In the genomic region with DNA sequence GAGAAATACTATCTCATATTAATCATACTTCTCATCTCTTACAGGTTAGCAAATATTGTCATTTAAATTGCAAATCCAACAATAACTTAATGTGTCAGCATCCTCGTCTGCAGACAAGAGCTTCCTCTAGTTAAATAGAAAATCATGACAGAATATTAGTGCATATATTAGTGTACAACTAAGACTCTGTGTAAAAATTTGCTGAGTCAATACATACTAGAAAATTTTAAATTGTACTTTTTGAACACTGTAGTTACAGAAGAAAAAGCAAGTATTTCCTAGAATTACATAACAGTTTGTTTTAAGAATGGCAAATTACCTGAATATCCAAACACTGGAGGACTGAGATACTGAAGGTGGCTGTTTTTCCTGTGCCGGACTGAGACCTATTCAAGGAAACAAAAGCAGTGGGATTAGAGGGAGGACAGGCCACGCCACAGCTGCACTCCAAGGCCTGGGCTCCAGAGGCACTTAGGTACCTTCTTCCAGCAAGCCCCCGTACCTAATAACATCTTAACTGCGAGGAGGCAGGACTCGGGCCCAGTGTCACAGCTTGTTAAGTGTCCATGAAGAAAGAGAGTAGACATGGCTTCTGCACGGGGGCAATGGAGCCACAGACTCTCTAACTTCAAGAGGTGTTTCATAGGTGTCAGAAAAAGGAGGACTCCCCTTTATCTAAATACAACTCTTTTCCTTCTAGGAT, we compare ENCODE assay signal across 22 cellular contexts. TPM values are rescaled to one million over a fixed set of nuclear protein-coding genes. Genes with fewer than 3 reads are reported as not detected.
DNase-seq lines count a peak whose midpoint lies in the region; TF ChIP-seq lines count a peak whose summit lies in the region.
"Had no signal": no experiment of that assay in that cellular context is flagged by ENCODE, and none has a peak within 500 bp of the region (broad histone marks: within the 10 kb centered on the region; RNA-seq: fewer than 3 reads in every experiment).

No MANE protein-coding gene starts in this region.

- CTCF ChIA-PET in activated naive CD4-positive, alpha-beta T cell treated with anti-CD3 and anti-CD28 coated beads for 36 hours (lab: Charles Lee): no interaction called here

- peaks cover 60% of the 10 kb centered on the region for H3K79me2 ChIP-seq in Loucy (ENCODE audit: insufficient read depth, low read length)

- H3K9me2 ChIP-seq in Loucy (replicated peaks; ENCODE audit: low read depth, low read length): no peaks in the 10 kb centered on the region

- H3K9me3 Mint-ChIP-seq in activated naive CD4-positive, alpha-beta T cell treated with anti-CD3 and anti-CD28 coated beads, Interleukin-2, amount 50 U/mL, for 24 hours: no peaks in the 10 kb centered on the region
- no peaks in the 10 kb centered on the region for H3K9me3 Mint-ChIP-seq in activated naive CD4-positive, alpha-beta T cell treated with anti-CD3 and anti-CD28 coated beads for 36 hours
- H3K9me3 Mint-ChIP-seq in endodermal cell: no peaks in the 10 kb centered on the region
- H3K9me3 Mint-ChIP-seq: CD4-positive, alpha-beta T cell had no signal

- 96% methylated on average over 4 to 6 of the region's 7 CpGs for WGBS in endodermal cell (ENCODE audit: insufficient coverage in 1 of 2, insufficient read length in 1 of 2), 2 experiments
- WGBS in sigmoid colon, 2 donors: 93% methylated on average over 7 of the region's 7 CpGs

- no peak overlapping the region for H2AFZ ChIP-seq in Loucy (ENCODE audit: low read length)

- peaks cover 74% of the 10 kb centered on the region for H3K36me3 ChIP-seq in Loucy (ENCODE audit: insufficient read depth, low read length)
- H3K36me3 ChIP-seq in endodermal cell (ENCODE audit: control insufficient read depth, insufficient read depth, low read length): peaks cover 84% of the 10 kb centered on the region
- peaks cover 22 to 76% (median 73%) of the 10 kb centered on the region in 4 donors for H3K36me3 ChIP-seq in sigmoid colon

- H3K4me2 ChIP-seq in Loucy (ENCODE audit: low read depth, low read length, poor library complexity, severe bottlenecking): peak overlapping the region; percentile 90
- H3K4me2 ChIP-seq: BLaER1 treated with 17β-estradiol and CSF1 and Interleukin-3, amounts not matched to agents 10 nM and 100 nM; KMS-11 had no signal

- H3K9me3 ChIP-seq in Loucy (ENCODE audit: insufficient read depth, low read depth, low read length): no peaks in the 10 kb centered on the region
- no peaks in the 10 kb centered on the region for H3K9me3 ChIP-seq in endodermal cell (ENCODE audit: control insufficient read depth, low read length)
- H3K9me3 ChIP-seq in sigmoid colon: no peaks in the 10 kb centered on the region
- H3K9me3 ChIP-seq: BLaER1 treated with 17β-estradiol and CSF1 and Interleukin-3, amounts not matched to agents 10 nM and 100 nM had no signal

- H3K9ac ChIP-seq in Loucy (ENCODE audit: low read depth, low read length, poor library complexity, severe bottlenecking) (peak overlapping the region; percentile 93), endodermal cell (ENCODE audit: extremely low read depth, low read length, poor library complexity, severe bottlenecking) (no peak overlapping the region)
- H3K9ac ChIP-seq: KMS-11 had no signal

- peaks cover 20% of the 10 kb centered on the region for H3K4me1 Mint-ChIP-seq in activated naive CD4-positive, alpha-beta T cell treated with anti-CD3 and anti-CD28 coated beads, Interleukin-2, amount 50 U/mL, for 24 hours
- peaks cover 24% of the 10 kb centered on the region for H3K4me1 Mint-ChIP-seq in activated naive CD4-positive, alpha-beta T cell treated with anti-CD3 and anti-CD28 coated beads for 36 hours (ENCODE audit: low read depth)
- peaks cover 12% of the 10 kb centered on the region for H3K4me1 Mint-ChIP-seq in endodermal cell

- H3K27me3 ChIP-seq in Loucy (ENCODE audit: insufficient read depth, low read length, poor library complexity, severe bottlenecking) (no peaks in the 10 kb centered on the region), endodermal cell (ENCODE audit: control insufficient read depth, insufficient read depth, low read length, poor library complexity, severe bottlenecking) (no peaks in the 10 kb centered on the region), sigmoid colon (no peaks in the 10 kb centered on the region)
- H3K27me3 ChIP-seq: BLaER1 treated with 17β-estradiol and CSF1 and Interleukin-3, amounts not matched to agents 10 nM and 100 nM had no signal

- H3K36me3 Mint-ChIP-seq in activated naive CD4-positive, alpha-beta T cell treated with anti-CD3 and anti-CD28 coated beads, Interleukin-2, amount 50 U/mL, for 24 hours: peaks cover 28% of the 10 kb centered on the region
- H3K36me3 Mint-ChIP-seq in activated naive CD4-positive, alpha-beta T cell treated with anti-CD3 and anti-CD28 coated beads for 36 hours (ENCODE audit: low read depth): peaks cover 56% of the 10 kb centered on the region
- peaks cover 76% of the 10 kb centered on the region for H3K36me3 Mint-ChIP-seq in endodermal cell (ENCODE audit: low read depth)

- H3K4me1 ChIP-seq in Loucy (ENCODE audit: insufficient read depth, low read length, poor library complexity, severe bottlenecking) (peaks cover 43% of the 10 kb centered on the region), endodermal cell (ENCODE audit: control insufficient read depth, insufficient read depth, low read length) (no peaks in the 10 kb centered on the region), sigmoid colon (peaks cover 0 to 25% (median 16%) of the 10 kb centered on the region in 4 donors)

- TF ChIP-seq EP300 in sigmoid colon (IDR thresholded peaks at IDR 0.05): no peak

- peaks cover 55% of the 10 kb centered on the region for H4K20me1 ChIP-seq in Loucy (ENCODE audit: insufficient read depth, low read length, poor library complexity, severe bottlenecking)

- H3K4me3 ChIP-seq in Loucy (ENCODE audit: low read length, poor library complexity, severe bottlenecking) (no peak overlapping the region), endodermal cell (ENCODE audit: low read length) (no peak overlapping the region), sigmoid colon (no peak overlapping the region)
- H3K4me3 ChIP-seq: BLaER1 treated with 17β-estradiol and CSF1 and Interleukin-3, amounts not matched to agents 10 nM and 100 nM had no signal

- peak overlapping the region; percentile 12 for H3K27ac Mint-ChIP-seq in activated naive CD4-positive, alpha-beta T cell treated with anti-CD3 and anti-CD28 coated beads, Interleukin-2, amount 50 U/mL, for 24 hours
- H3K27ac Mint-ChIP-seq in activated naive CD4-positive, alpha-beta T cell treated with anti-CD3 and anti-CD28 coated beads for 36 hours: no peak overlapping the region
- H3K27ac Mint-ChIP-seq in endodermal cell: no peak overlapping the region
- H3K27ac Mint-ChIP-seq: CD4-positive, alpha-beta T cell had no signal

- no peaks in the 10 kb centered on the region for H3F3A ChIP-seq in Loucy (ENCODE audit: low read depth)

- no peak for DNase-seq in activated naive CD4-positive, alpha-beta T cell treated with anti-CD3 and anti-CD28 coated beads for 36 hours
- peak; percentile 31 for DNase-seq in endodermal cell
- DNase-seq in sigmoid colon: peak; percentile 56
- DNase-seq in SIG-M5 (lab: John Stamatoyannopoulos, UW): no peak
- no peak for DNase-seq in erythroblast (lab: John Stamatoyannopoulos, UW)
- DNase-seq: AML-193; CD4-positive, alpha-beta T cell; HCEC 1CT; NCI-H1092; NCI-H1417 treated with DMSO at 0.1 percent for 48 hours; NCI-H1694 treated with DMSO at 0.1 percent for 48 hours; NCI-H2081; NCI-H2227 treated with DMSO at 0.1 percent for 48 hours; NCI-H69; Right ventricle myocardium superior; RPMI8226 had no signal

- H3K27me3 Mint-ChIP-seq in activated naive CD4-positive, alpha-beta T cell treated with anti-CD3 and anti-CD28 coated beads, Interleukin-2, amount 50 U/mL, for 24 hours: no peaks in the 10 kb centered on the region
- H3K27me3 Mint-ChIP-seq in activated naive CD4-positive, alpha-beta T cell treated with anti-CD3 and anti-CD28 coated beads for 36 hours (ENCODE audit: low read depth): no peaks in the 10 kb centered on the region
- no peaks in the 10 kb centered on the region for H3K27me3 Mint-ChIP-seq in endodermal cell (ENCODE audit: insufficient read depth)
- H3K27me3 Mint-ChIP-seq: CD4-positive, alpha-beta T cell had no signal

- intact Hi-C loops in activated naive CD4-positive, alpha-beta T cell treated with anti-CD3 and anti-CD28 coated beads for 36 hours (cut with micrococcal nuclease): no loop called here
- intact Hi-C loops in sigmoid colon (cut with DNase I): no loop called here

- no peak overlapping the region for H3K27ac ChIP-seq in endodermal cell (ENCODE audit: low read depth, low read length)
- no peak overlapping the region for H3K27ac ChIP-seq in sigmoid colon
- H3K27ac ChIP-seq: BLaER1 treated with 17β-estradiol and CSF1 and Interleukin-3, amounts not matched to agents 10 nM and 100 nM; KMS-11 had no signal

- no peak overlapping the region for H3K4me3 Mint-ChIP-seq in activated naive CD4-positive, alpha-beta T cell treated with anti-CD3 and anti-CD28 coated beads, Interleukin-2, amount 50 U/mL, for 24 hours
- H3K4me3 Mint-ChIP-seq in activated naive CD4-positive, alpha-beta T cell treated with anti-CD3 and anti-CD28 coated beads for 36 hours: no peak overlapping the region
- H3K4me3 Mint-ChIP-seq in endodermal cell: no peak overlapping the region
- H3K4me3 Mint-ChIP-seq: CD4-positive, alpha-beta T cell had no signal

- no peak for TF ChIP-seq POLR2A in sigmoid colon (IDR thresholded peaks at IDR 0.05)
- no peak for TF ChIP-seq POLR2A in erythroblast (IDR thresholded peaks at IDR 0.05; ENCODE audit: low read length)

- TF ChIP-seq CTCF in Loucy (conservative IDR thresholded peaks at IDR 0.05; ENCODE audit: low read length) (no peak), endodermal cell (conservative IDR thresholded peaks at IDR 0.05) (no peak), sigmoid colon (IDR thresholded peaks at IDR 0.05) (no peak)

RNA-seq across cellular contexts. Expression of gene EIF4A3, which starts 5.3 kb away (rescaled TPM):
- 10 to 100 TPM; 92.1 to 97.7 TPM for total RNA-seq in activated naive CD4-positive, alpha-beta T cell treated with anti-CD3 and anti-CD28 coated beads for 36 hours
- 100 to 1,000 TPM; 107 to 110 TPM for total RNA-seq in endodermal cell
- polyA plus RNA-seq in endodermal cell (2013, experiment 1 of 2): 126 TPM
- polyA plus RNA-seq in endodermal cell (2013, experiment 2 of 2): 123 TPM
- 10 to 100 TPM; 26.6 to 45.1 (median 39.8) TPM for total RNA-seq in sigmoid colon
- polyA plus RNA-seq in sigmoid colon: 10 to 100 TPM; 60.7 to 97.1 (median 85.1) TPM

RNA-seq across cellular contexts. Expression of gene CARD14, which starts 28.2 kb away (rescaled TPM):
- not detected for total RNA-seq in activated naive CD4-positive, alpha-beta T cell treated with anti-CD3 and anti-CD28 coated beads for 36 hours
- under 1 TPM in 1 of 2 donors, not detected in 1; 0.31 TPM for total RNA-seq in endodermal cell
- polyA plus RNA-seq in endodermal cell (2013, experiment 1 of 2): 0.50 TPM
- polyA plus RNA-seq in endodermal cell (2013, experiment 2 of 2): 0.37 TPM
- not detected for total RNA-seq in sigmoid colon
- 1 to 10 TPM in 2 of 3 donors, under 1 TPM in 1; 0.23 to 1.8 (median 1.5) TPM for polyA plus RNA-seq in sigmoid colon
- total RNA-seq: CD4-positive, alpha-beta T cell; Daoy; H1; Right ventricle myocardium superior had no signal

RNA-seq across cellular contexts. Expression of gene GAA, which starts 40.2 kb away (rescaled TPM):
- 10 to 100 TPM; 32.1 to 33.2 TPM for total RNA-seq in activated naive CD4-positive, alpha-beta T cell treated with anti-CD3 and anti-CD28 coated beads for 36 hours
- total RNA-seq in endodermal cell (10 to 100 TPM; 46.4 to 72.3 TPM), sigmoid colon (10 to 100 TPM; 38.5 to 74.2 (median 54.4) TPM)
- polyA plus RNA-seq in endodermal cell (2013, experiment 1 of 2): 75.1 TPM
- polyA plus RNA-seq in endodermal cell (2013, experiment 2 of 2): 65.7 TPM
- 10 to 100 TPM; 13.8 to 35.7 (median 30.7) TPM for polyA plus RNA-seq in sigmoid colon

Comparison
In these comparisons a context has a peak if more than half of its experiments do, and no peak if none do; other contexts are left out.
1. DNase-seq: peak in endodermal cell (single experiment) and sigmoid colon (single experiment); none in activated naive CD4-positive, alpha-beta T cell treated with anti-CD3 and anti-CD28 coated beads for 36 hours (single experiment), SIG-M5 (single experiment) and erythroblast (0 of 2).